ENCODE assay signal across 1 cellular context in the genomic region with DNA sequence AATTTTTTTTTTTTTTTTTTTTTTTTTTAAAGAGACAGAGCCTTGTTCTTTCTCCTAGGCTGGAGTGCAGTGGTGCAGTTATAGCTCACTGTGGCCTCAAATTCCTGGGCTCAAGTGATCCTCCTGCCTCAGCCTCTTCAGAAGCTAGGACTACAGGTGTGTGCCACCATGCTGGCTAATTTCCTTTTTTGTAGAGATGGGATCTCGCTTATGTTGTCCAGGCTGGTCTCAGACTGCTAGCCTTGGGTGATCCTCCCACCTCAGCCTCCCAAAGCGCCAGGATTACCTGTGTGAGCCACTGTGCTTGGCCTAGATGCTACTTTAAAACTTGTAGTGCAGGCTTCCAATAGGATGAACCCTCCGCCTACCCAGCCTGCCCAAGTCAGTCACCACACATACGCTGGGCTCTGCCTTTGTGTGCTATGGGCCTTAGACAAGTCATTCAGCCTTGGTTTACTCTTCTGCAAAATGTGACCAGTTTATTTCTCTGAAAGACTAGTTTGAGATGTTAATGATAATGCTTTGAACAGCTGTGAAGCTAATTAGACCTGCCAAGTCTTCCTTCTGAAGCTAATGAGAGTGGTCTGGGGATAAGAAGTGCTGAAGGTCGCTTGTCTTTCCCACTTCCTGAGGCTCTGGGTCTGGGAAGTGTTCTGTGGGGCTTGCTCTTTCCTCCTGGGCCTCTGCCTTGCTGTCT.
TF ChIP-seq lines count a peak whose summit lies in the region.

No MANE protein-coding gene starts in this region.

TF ChIP-seq in liver, 16 proteins besides CTCF, POLR2A, EP300 and RAD21 (continued from another document):
- TF ChIP-seq YY1 (IDR thresholded peaks at IDR 0.05) (no peak), SP1 (IDR thresholded peaks at IDR 0.05) (no peak)
